ENCODE assay signal across 9 cellular contexts in the genomic region with DNA sequence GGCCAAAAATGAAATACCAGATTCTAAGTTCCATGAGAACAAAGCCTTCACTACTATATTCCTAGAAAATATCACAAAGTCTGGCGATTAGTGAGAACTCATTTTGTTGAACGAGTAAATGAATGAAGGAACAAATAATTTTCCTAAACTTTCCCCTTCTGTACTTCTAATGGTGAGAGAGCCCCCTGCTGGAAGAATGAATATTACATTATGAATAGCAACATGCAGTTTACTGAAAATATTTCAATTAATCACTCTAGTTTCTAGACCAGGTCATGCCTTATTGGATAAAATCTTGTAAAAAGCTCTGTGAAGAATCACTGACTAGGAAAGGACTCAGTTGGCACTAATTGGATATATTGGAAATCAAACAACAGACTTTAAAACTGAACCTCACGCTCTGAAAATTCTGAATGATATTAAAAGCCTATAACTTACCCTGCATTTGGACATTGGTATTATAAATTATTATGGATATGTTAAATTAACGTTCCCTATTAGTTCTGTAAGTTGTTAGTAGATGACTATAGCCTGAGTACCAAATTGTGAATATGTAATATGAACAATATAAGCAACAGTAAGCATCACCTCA. TPM values are rescaled to one million over a fixed set of nuclear protein-coding genes. Genes with fewer than 3 reads are reported as not detected.
DNase-seq lines count a peak whose midpoint lies in the region; ATAC-seq and TF ChIP-seq lines count a peak whose summit lies in the region.
"Had no signal": no experiment of that assay in that cellular context is flagged by ENCODE, and none has a peak within 500 bp of the region (broad histone marks: within the 10 kb centered on the region; RNA-seq: fewer than 3 reads in every experiment).

No MANE protein-coding gene starts in this region.

- CTCF ChIA-PET in WTC11 (lab: Charles Lee) = interaction anchor here (0.6 to 0.7 kb wide), 2 partner anchors 9 to 122 kb away, joined by 3 read pairs; no protein-coding TSS in a partner anchor

- TF ChIP-seq EP300 in stomach (IDR thresholded peaks at IDR 0.05) = no peak

- DNase-seq in A172 (ENCODE audit: low spot score) (peak; percentile 27), NCI-H2029 treated with DMSO at 0.1 percent for 48 hours (lab: John Stamatoyannopoulos, UW) (peak; percentile 51), WTC11 (ENCODE audit: low spot score) (no peak), hepatic stellate cell (ENCODE audit: low spot score) (peak; percentile 7), stomach (no peak), ecto neural progenitor cell (ENCODE audit: low spot score) (no peak)

- peaks cover 2% of the 10 kb centered on the region for H3K4me1 Mint-ChIP-seq in WTC11

- no peaks in the 10 kb centered on the region for H3K9me3 Mint-ChIP-seq in WTC11

- no peaks in the 10 kb centered on the region for H3K36me3 Mint-ChIP-seq in WTC11
- H3K36me3 Mint-ChIP-seq: activated naive CD8-positive, alpha-beta T cell had no signal

- H3K4me1 ChIP-seq in stomach = peaks cover 0 to 4% (median 0%) of the 10 kb centered on the region in 4 donors

- H3K4me3 ChIP-seq in stomach = no peak overlapping the region

- TF ChIP-seq CTCF in GM12873 (IDR thresholded peaks at IDR 0.05; ENCODE audit: insufficient read depth, low read depth, low read length, missing control alignments) = peak; percentile 53
- TF ChIP-seq CTCF in WTC11 (IDR thresholded peaks at IDR 0.05) = peak; percentile 67
- peak in 5 of 7 experiments; percentile 32 to 76 (median 72) for TF ChIP-seq CTCF in stomach (IDR thresholded peaks at IDR 0.05)

- no peak for TF ChIP-seq POLR2A in stomach (IDR thresholded peaks at IDR 0.05)

- POLR2A ChIA-PET in WTC11 (lab: Charles Lee) = no interaction called here

- intact Hi-C loops in stomach (cut with DNase I; ENCODE audit: low total_unique reads) = loop anchor here (5.0 kb wide), 1 partner anchor 207 kb away; no protein-coding TSS in a partner anchor

- H3K36me3 ChIP-seq in stomach = no peaks in the 10 kb centered on the region

- H3K27ac ChIP-seq in stomach = no peak overlapping the region

- no peak overlapping the region for H3K27ac Mint-ChIP-seq in WTC11
- H3K27ac Mint-ChIP-seq: activated naive CD8-positive, alpha-beta T cell had no signal

- ATAC-seq in WTC11 = no peak
- ATAC-seq in GM21447 (IDR thresholded peaks at IDR 0.05; ENCODE audit: unreplicated experiment) = no peak

- no peaks in the 10 kb centered on the region for H3K27me3 Mint-ChIP-seq in WTC11 (ENCODE audit: low read depth)

- H3K27me3 ChIP-seq in stomach = no peaks in the 10 kb centered on the region

- WGBS in stomach, 5 donors = 25 to 27% (median 26%) methylated on average over 4 of the region's 4 CpGs

- no peaks in the 10 kb centered on the region for H3K9me3 ChIP-seq in stomach

- H3K4me3 Mint-ChIP-seq in WTC11 = no peak overlapping the region
- H3K4me3 Mint-ChIP-seq: activated naive CD8-positive, alpha-beta T cell had no signal

TF ChIP-seq in WTC11, 78 proteins besides CTCF, POLR2A, EP300 and RAD21:
- TF ChIP-seq GABPB1 (CRISPR knock-in tag; IDR thresholded peaks at IDR 0.05) = no peak
- TF ChIP-seq GTF2I (CRISPR knock-in tag; conservative IDR thresholded peaks at IDR 0.05) = no peak
- TF ChIP-seq, protein P1, sequence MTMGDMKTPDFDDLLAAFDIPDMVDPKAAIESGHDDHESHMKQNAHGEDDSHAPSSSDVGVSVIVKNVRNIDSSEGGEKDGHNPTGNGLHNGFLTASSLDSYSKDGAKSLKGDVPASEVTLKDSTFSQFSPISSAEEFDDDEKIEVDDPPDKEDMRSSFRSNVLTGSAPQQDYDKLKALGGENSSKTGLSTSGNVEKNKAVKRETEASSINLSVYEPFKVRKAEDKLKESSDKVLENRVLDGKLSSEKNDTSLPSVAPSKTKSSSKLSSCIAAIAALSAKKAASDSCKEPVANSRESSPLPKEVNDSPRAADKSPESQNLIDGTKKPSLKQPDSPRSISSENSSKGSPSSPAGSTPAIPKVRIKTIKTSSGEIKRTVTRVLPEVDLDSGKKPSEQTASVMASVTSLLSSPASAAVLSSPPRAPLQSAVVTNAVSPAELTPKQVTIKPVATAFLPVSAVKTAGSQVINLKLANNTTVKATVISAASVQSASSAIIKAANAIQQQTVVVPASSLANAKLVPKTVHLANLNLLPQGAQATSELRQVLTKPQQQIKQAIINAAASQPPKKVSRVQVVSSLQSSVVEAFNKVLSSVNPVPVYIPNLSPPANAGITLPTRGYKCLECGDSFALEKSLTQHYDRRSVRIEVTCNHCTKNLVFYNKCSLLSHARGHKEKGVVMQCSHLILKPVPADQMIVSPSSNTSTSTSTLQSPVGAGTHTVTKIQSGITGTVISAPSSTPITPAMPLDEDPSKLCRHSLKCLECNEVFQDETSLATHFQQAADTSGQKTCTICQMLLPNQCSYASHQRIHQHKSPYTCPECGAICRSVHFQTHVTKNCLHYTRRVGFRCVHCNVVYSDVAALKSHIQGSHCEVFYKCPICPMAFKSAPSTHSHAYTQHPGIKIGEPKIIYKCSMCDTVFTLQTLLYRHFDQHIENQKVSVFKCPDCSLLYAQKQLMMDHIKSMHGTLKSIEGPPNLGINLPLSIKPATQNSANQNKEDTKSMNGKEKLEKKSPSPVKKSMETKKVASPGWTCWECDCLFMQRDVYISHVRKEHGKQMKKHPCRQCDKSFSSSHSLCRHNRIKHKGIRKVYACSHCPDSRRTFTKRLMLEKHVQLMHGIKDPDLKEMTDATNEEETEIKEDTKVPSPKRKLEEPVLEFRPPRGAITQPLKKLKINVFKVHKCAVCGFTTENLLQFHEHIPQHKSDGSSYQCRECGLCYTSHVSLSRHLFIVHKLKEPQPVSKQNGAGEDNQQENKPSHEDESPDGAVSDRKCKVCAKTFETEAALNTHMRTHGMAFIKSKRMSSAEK (CRISPR knock-in tag; IDR thresholded peaks at IDR 0.05; ENCODE audit: borderline replicate concordance) = no peak
- no peak for TF ChIP-seq ELF4 (CRISPR knock-in tag; IDR thresholded peaks at IDR 0.05; ENCODE audit: low read depth)
- no peak for TF ChIP-seq TEAD1 (CRISPR knock-in tag; IDR thresholded peaks at IDR 0.05)
- TF ChIP-seq, protein P2, sequence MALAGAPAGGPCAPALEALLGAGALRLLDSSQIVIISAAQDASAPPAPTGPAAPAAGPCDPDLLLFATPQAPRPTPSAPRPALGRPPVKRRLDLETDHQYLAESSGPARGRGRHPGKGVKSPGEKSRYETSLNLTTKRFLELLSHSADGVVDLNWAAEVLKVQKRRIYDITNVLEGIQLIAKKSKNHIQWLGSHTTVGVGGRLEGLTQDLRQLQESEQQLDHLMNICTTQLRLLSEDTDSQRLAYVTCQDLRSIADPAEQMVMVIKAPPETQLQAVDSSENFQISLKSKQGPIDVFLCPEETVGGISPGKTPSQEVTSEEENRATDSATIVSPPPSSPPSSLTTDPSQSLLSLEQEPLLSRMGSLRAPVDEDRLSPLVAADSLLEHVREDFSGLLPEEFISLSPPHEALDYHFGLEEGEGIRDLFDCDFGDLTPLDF (CRISPR knock-in tag; IDR thresholded peaks at IDR 0.05) = no peak
- no peak for TF ChIP-seq KAT7 (CRISPR knock-in tag; IDR thresholded peaks at IDR 0.05; ENCODE audit: borderline replicate concordance)
- no peak for TF ChIP-seq IRF2 (CRISPR knock-in tag; IDR thresholded peaks at IDR 0.05; ENCODE audit: borderline replicate concordance, low read depth)
- TF ChIP-seq ZNF416 (CRISPR knock-in tag; IDR thresholded peaks at IDR 0.05) = no peak

RNA-seq across cellular contexts. Expression of a gene that starts 32.4 kb away (rescaled TPM):
- total RNA-seq in A172 (2014; rRNA removed; shearing (Covaris generic)) = 129 and 148 TPM in 2 replicates
- total RNA-seq in WTC11 (2021) = 91.1 to 92.8 TPM (median 92.5 TPM) in 3 replicates
- total RNA-seq in stomach = 10 to 100 TPM; 44.0 to 99.3 (median 59.8) TPM
- polyA plus RNA-seq in stomach = 10 to 100 TPM; 33.2 to 60.9 (median 51.9) TPM

Comparison
In these comparisons a context has a peak if more than half of its experiments do, and no peak if none do; other contexts are left out.
1. DNase-seq: peak in A172 (single experiment), NCI-H2029 treated with DMSO at 0.1 percent for 48 hours (single experiment) and hepatic stellate cell (single experiment); none in WTC11 (single experiment), stomach (single experiment) and ecto neural progenitor cell (single experiment).
2. Peak in every context shown above with its lines, with median percentiles within 50 percentile points of each other: CTCF ChIP-seq.